In genomic region chrX:44844204-44844603, GRCh38 we compare ENCODE assay signal across 40 cellular contexts. TPM values are rescaled to one million over a fixed set of nuclear protein-coding genes. Genes with fewer than 3 reads are reported as not detected.
"Had no signal": no experiment of that assay in that cellular context is flagged by ENCODE, and none has a peak within 500 bp of the region (broad histone marks: within the 10 kb centered on the region; RNA-seq: fewer than 3 reads in every experiment).

No MANE protein-coding gene starts in this region.

- DNase-seq: Karpas-422, Kasumi-1, MG63, MM.1S, MV-4-11, NCI-H1048, NCI-H1092, NCI-H1092 treated with DMSO at 0.1 percent for 48 hours, NCI-H1105, NCI-H1105 treated with DMSO at 0.1 percent for 48 hours, NCI-H1417, NCI-H1417 treated with DMSO at 0.1 percent for 48 hours, NCI-H1436, NCI-H1436 treated with DMSO at 0.1 percent for 48 hours, NCI-H146, NCI-H1694, NCI-H1694 treated with DMSO at 0.1 percent for 48 hours, NCI-H187, NCI-H187 treated with DMSO at 0.1 percent for 48 hours, NCI-H1930, NCI-H2029, NCI-H2029 treated with DMSO at 0.1 percent for 48 hours, NCI-H2081, NCI-H2081 treated with DMSO at 0.1 percent for 48 hours, NCI-H2107, NCI-H2171, NCI-H2171 treated with DMSO at 0.1 percent for 48 hours, NCI-H2227 treated with DMSO at 0.1 percent for 48 hours, NCI-H226, NCI-H345, NCI-H446, NCI-H446 treated with DMSO at 0.1 percent for 48 hours, NCI-H510A, NCI-H510A treated with DMSO at 0.1 percent for 48 hours, NCI-H524, NCI-H524 treated with DMSO at 0.1 percent for 48 hours had no signal

- H3K9me3 ChIP-seq: MG63 had no signal

- H3K27me3 ChIP-seq: MG63 had no signal

- H3K4me3 ChIP-seq: MG63 had no signal

- H3K36me3 ChIP-seq: MG63 had no signal

RNA-seq across cellular contexts. Expression of gene DUSP21, which starts 0.4 kb away (rescaled TPM):
- total RNA-seq: LHCN-M2, M059J, MCF 10A, NCI-H460 had no signal
